ENCODE assay signal across 1 cellular context in genomic region chr11:66907751-66908173, GRCh38.
TF ChIP-seq lines count a peak whose summit lies in the region.

No MANE protein-coding gene starts in this region.

TF ChIP-seq in HepG2, 621 proteins besides CTCF, POLR2A, EP300 and RAD21 (continued from another document and continues in another):
- TF ChIP-seq ZBTB40 (IDR thresholded peaks at IDR 0.05): no peak
- no peak for TF ChIP-seq ZBTB40 (CRISPR knock-in tag; IDR thresholded peaks at IDR 0.05)
- TF ChIP-seq PRMT3 (CRISPR knock-in tag; IDR thresholded peaks at IDR 0.05; ENCODE audit: borderline replicate concordance, low read depth): no peak
- TF ChIP-seq ZNF296 (CRISPR knock-in tag; conservative IDR thresholded peaks at IDR 0.05): no peak
- TF ChIP-seq NFYB (CRISPR knock-in tag; IDR thresholded peaks at IDR 0.05): peak; percentile 51; the same call in 1 of the 2 replicates
- no peak for TF ChIP-seq GTF2F1 (IDR thresholded peaks at IDR 0.05; ENCODE audit: low read length)
- no peak for TF ChIP-seq HOXD1 (CRISPR knock-in tag; IDR thresholded peaks at IDR 0.05)
- TF ChIP-seq SETDB1 (CRISPR knock-in tag; IDR thresholded peaks at IDR 0.05; ENCODE audit: borderline replicate concordance): no peak
- TF ChIP-seq IRF1 (CRISPR knock-in tag; IDR thresholded peaks at IDR 0.05; ENCODE audit: low read depth): no peak
- no peak for TF ChIP-seq ZNF780A (CRISPR knock-in tag; IDR thresholded peaks at IDR 0.05)
- TF ChIP-seq KAT8 (CRISPR knock-in tag; IDR thresholded peaks at IDR 0.05): peak; percentile 24; the same call in 1 of the 2 replicates
- TF ChIP-seq ZFP90 (CRISPR knock-in tag; IDR thresholded peaks at IDR 0.05; ENCODE audit: borderline replicate concordance): no peak
- no peak for TF ChIP-seq ZNF772 (CRISPR knock-in tag; IDR thresholded peaks at IDR 0.05)
- no peak for TF ChIP-seq NFE2 (CRISPR knock-in tag; IDR thresholded peaks at IDR 0.05)
- TF ChIP-seq POLR2AphosphoS5 (IDR thresholded peaks at IDR 0.05; ENCODE audit: low read depth, low read length): peak; percentile 47; the same call in 1 of the 2 replicates
- no peak for TF ChIP-seq ZNF256 (CRISPR knock-in tag; conservative IDR thresholded peaks at IDR 0.05)
- TF ChIP-seq ZNF646 (CRISPR knock-in tag; IDR thresholded peaks at IDR 0.05): no peak
- TF ChIP-seq ZFY (CRISPR knock-in tag; IDR thresholded peaks at IDR 0.05): peak; percentile 68
- TF ChIP-seq ZNF138 (CRISPR knock-in tag; IDR thresholded peaks at IDR 0.05; ENCODE audit: low read depth): no peak
- peak; percentile 89 for TF ChIP-seq RARA (CRISPR knock-in tag; IDR thresholded peaks at IDR 0.05)
- no peak for TF ChIP-seq AKAP8 (CRISPR knock-in tag; IDR thresholded peaks at IDR 0.05)
- TF ChIP-seq ZNF776 (CRISPR knock-in tag; IDR thresholded peaks at IDR 0.05): no peak
- peak; percentile 84 for TF ChIP-seq ZBTB34 (CRISPR knock-in tag; IDR thresholded peaks at IDR 0.05)
- TF ChIP-seq ZNF337 (CRISPR knock-in tag; IDR thresholded peaks at IDR 0.05; ENCODE audit: borderline replicate concordance, low read depth): no peak
- 0 out of 2 replicates have a peak, but pooled peaks have one; percentile 54 for TF ChIP-seq ZNF724P (CRISPR knock-in tag; IDR thresholded peaks at IDR 0.05; ENCODE audit: borderline replicate concordance)
- no peak for TF ChIP-seq RFXAP (CRISPR knock-in tag; IDR thresholded peaks at IDR 0.05; ENCODE audit: borderline replicate concordance)
- TF ChIP-seq ZNF281 (CRISPR knock-in tag; IDR thresholded peaks at IDR 0.05; ENCODE audit: borderline replicate concordance): no peak; the same call in 1 of the 2 replicates
- peak; percentile 75 for TF ChIP-seq SAP130 (CRISPR knock-in tag; IDR thresholded peaks at IDR 0.05; ENCODE audit: low read depth)
- no peak for TF ChIP-seq ELK4 (CRISPR knock-in tag; IDR thresholded peaks at IDR 0.05; ENCODE audit: borderline replicate concordance)
- peak; percentile 98 for TF ChIP-seq ZBTB26 (CRISPR knock-in tag; IDR thresholded peaks at IDR 0.05; ENCODE audit: borderline replicate concordance)
- TF ChIP-seq ZNF10 (CRISPR knock-in tag; IDR thresholded peaks at IDR 0.05; ENCODE audit: borderline replicate concordance, low read depth): no peak
